In genomic region chr1:2258996-2259395, GRCh38 we compare ENCODE assay signal across 9 cellular contexts. TPM values are rescaled to one million over a fixed set of nuclear protein-coding genes. Genes with fewer than 3 reads are reported as not detected.
A peak's percentile ranks its signal among the peaks of the same experiment; 100 is the strongest.
DNase-seq lines count a peak whose midpoint lies in the region; ATAC-seq, FAIRE-seq and TF ChIP-seq lines count a peak whose summit lies in the region.
"Had no signal": no experiment of that assay in that cellular context is flagged by ENCODE, and none has a peak within 500 bp of the region (broad histone marks: within the 10 kb centered on the region; RNA-seq: fewer than 3 reads in every experiment).

No MANE protein-coding gene starts in this region.

- no peaks in the 10 kb centered on the region for H3K27me3 Mint-ChIP-seq in type B pancreatic cell

- no peak overlapping the region for H3K4me3 Mint-ChIP-seq in type B pancreatic cell

- no peak for TF ChIP-seq POLR2A in H54 (IDR thresholded peaks at IDR 0.05; ENCODE audit: low read depth, low read length)

- H3K4me1 ChIP-seq in left ventricle myocardium inferior (peaks cover 75% of the 10 kb centered on the region), heart right ventricle (peaks cover 20 to 82% (median 67%) of the 10 kb centered on the region in 9 donors)

- H3K9me3 Mint-ChIP-seq in type B pancreatic cell = no peaks in the 10 kb centered on the region

- intact Hi-C loops in left ventricle myocardium inferior (cut with micrococcal nuclease) (no loop called here), heart right ventricle (cut with DNase I) (no loop called here)

- no peak for ATAC-seq in heart right ventricle

- no peak for FAIRE-seq in H54 (lab: Jason Lieb, UNC)

- H3K9me3 ChIP-seq in left ventricle myocardium inferior (replicated peaks) = peaks cover 16% of the 10 kb centered on the region
- peaks cover 0 to 28% (median 15%) of the 10 kb centered on the region in 11 donors for H3K9me3 ChIP-seq in heart right ventricle
- H3K9me3 ChIP-seq: uterus had no signal

- H3K4me1 Mint-ChIP-seq in type B pancreatic cell (ENCODE audit: unreplicated experiment) = peaks cover 31% of the 10 kb centered on the region

- 86 to 94% methylated on average over 9 of the region's 9 CpGs for WGBS in heart right ventricle, 2 donors

- no peak overlapping the region for H3K4me3 ChIP-seq in left ventricle myocardium inferior
- no peak overlapping the region for H3K4me3 ChIP-seq in heart right ventricle
- H3K4me3 ChIP-seq: uterus had no signal

- DNase-seq in left ventricle myocardium inferior (no peak), heart right ventricle (no peak), type B pancreatic cell (ENCODE audit: extremely low spot score, unreplicated experiment) (no peak), HT-29 (ENCODE audit: low spot score) (no peak), NCI-H146 treated with DMSO at 0.1 percent for 48 hours (lab: John Stamatoyannopoulos, UW; ENCODE audit: unreplicated experiment) (no peak), H54 (ENCODE audit: insufficient read length, low spot score) (no peak)
- peak; percentile 67 for DNase-seq in activated naive CD4-positive, alpha-beta T cell treated with Interleukin-2 at 50 U/mL for 16 hours
- DNase-seq in stimulated activated CD4-positive, alpha-beta T cell treated with anti-CD3 and anti-CD28 coated beads, Interleukin-12 subunit alpha, Interleukin-12 subunit beta, amount 100 ng/mL, for 48 hours (ENCODE audit: low read depth in 2 of 3, low spot score in 1 of 3) = peak; percentile 39 to 63 (median 39)
- DNase-seq: uterus had no signal

- TF ChIP-seq CTCF in left ventricle myocardium inferior (IDR thresholded peaks at IDR 0.05; ENCODE audit: borderline replicate concordance) (no peak), heart right ventricle (IDR thresholded peaks at IDR 0.05) (no peak), type B pancreatic cell (conservative IDR thresholded peaks at IDR 0.05) (no peak)

- peak overlapping the region; percentile 82 for H3K27ac ChIP-seq in left ventricle myocardium inferior (replicated peaks)
- peak overlapping the region in 2 of 10 donors; percentile 14 to 15 for H3K27ac ChIP-seq in heart right ventricle
- H3K27ac ChIP-seq: uterus had no signal

- H3K36me3 Mint-ChIP-seq in type B pancreatic cell = peaks cover 11% of the 10 kb centered on the region

- H3K27me3 ChIP-seq in left ventricle myocardium inferior (ENCODE audit: low read depth) (no peaks in the 10 kb centered on the region), heart right ventricle (no peaks in the 10 kb centered on the region)
- H3K27me3 ChIP-seq: uterus had no signal

- no peaks in the 10 kb centered on the region for H3K36me3 ChIP-seq in left ventricle myocardium inferior
- no peaks in the 10 kb centered on the region for H3K36me3 ChIP-seq in heart right ventricle
- H3K36me3 ChIP-seq: uterus had no signal

- H3K27ac Mint-ChIP-seq in type B pancreatic cell = peak overlapping the region; percentile 42

RNA-seq across cellular contexts. Expression of gene SKI, which starts 30.9 kb away (rescaled TPM):
- total RNA-seq in left ventricle myocardium inferior = 37.9 TPM
- total RNA-seq in heart right ventricle = 10 to 100 TPM; 29.4 to 50.9 (median 38.3) TPM
- 10 to 100 TPM; 13.8 to 16.6 TPM for polyA plus RNA-seq in heart right ventricle
- total RNA-seq in type B pancreatic cell (ENCODE audit: low replicate concordance) = 52.7 and 55.7 TPM in 2 replicates
- 12.1 and 15.2 TPM in 2 replicates for total RNA-seq in HT-29 (2014; rRNA removed; shearing (Covaris generic))

Comparison
In these comparisons a context has a peak if more than half of its experiments do, and no peak if none do; other contexts are left out.
1. DNase-seq: peak in activated naive CD4-positive, alpha-beta T cell treated with Interleukin-2 at 50 U/mL for 16 hours (single experiment) and stimulated activated CD4-positive, alpha-beta T cell treated with anti-CD3 and anti-CD28 coated beads, Interleukin-12 subunit alpha, Interleukin-12 subunit beta, amount 100 ng/mL, for 48 hours (3 of 3); none in left ventricle myocardium inferior (single experiment), heart right ventricle (0 of 2), type B pancreatic cell (single experiment), HT-29 (single experiment), NCI-H146 treated with DMSO at 0.1 percent for 48 hours (single experiment) and H54 (single experiment).